8 cellular contexts compared by ENCODE assay signal in genomic region chr1:89633745-89634625, GRCh38. TPM values are rescaled to one million over a fixed set of nuclear protein-coding genes. Genes with fewer than 3 reads are reported as not detected.
DNase-seq lines count a peak whose midpoint lies in the region; ATAC-seq, FAIRE-seq and TF ChIP-seq lines count a peak whose summit lies in the region.

No MANE protein-coding gene starts in this region.

- intact Hi-C loops in left ventricle myocardium inferior (cut with micrococcal nuclease) = loop anchor here (5.0 to 10.0 kb wide), 2 partner anchors 81 to 128 kb away; no protein-coding TSS in a partner anchor

- no peaks in the 10 kb centered on the region for H3K27me3 Mint-ChIP-seq in activated naive CD4-positive, alpha-beta T cell treated with anti-CD3 and anti-CD28 coated beads, Interleukin-2, amount 50 U/mL, for 24 hours

- H3K4me1 Mint-ChIP-seq in activated naive CD4-positive, alpha-beta T cell treated with anti-CD3 and anti-CD28 coated beads, Interleukin-2, amount 50 U/mL, for 24 hours = peaks cover 66% of the 10 kb centered on the region

- H3K27ac Mint-ChIP-seq in activated naive CD4-positive, alpha-beta T cell treated with anti-CD3 and anti-CD28 coated beads, Interleukin-2, amount 50 U/mL, for 24 hours = peak overlapping the region; percentile 96

- ATAC-seq in A549 (peak; percentile 12 to 44; a peak in 5 of 6 replicates), HG03439 (IDR thresholded peaks at IDR 0.05; ENCODE audit: unreplicated experiment) (no peak)

- FAIRE-seq in A549 (lab: Jason Lieb, UNC) (no peak), GM18507 (lab: Jason Lieb, UNC) (peak; percentile 50)

- peak overlapping the region; percentile 76 for H3K4me3 ChIP-seq in A549
- H3K4me3 ChIP-seq in left ventricle myocardium inferior = peak overlapping the region; percentile 94

- no peaks in the 10 kb centered on the region for H3K36me3 ChIP-seq in left ventricle myocardium inferior

- TF ChIP-seq EP300 in A549 (IDR thresholded peaks at IDR 0.05) = no peak

- POLR2A ChIA-PET in A549 (lab: Yijun Ruan, JAX) = no interaction called here

- H3K9me3 ChIP-seq in A549 (no peaks in the 10 kb centered on the region), left ventricle myocardium inferior (replicated peaks) (no peaks in the 10 kb centered on the region)

- peaks cover 43% of the 10 kb centered on the region for H3K4me1 ChIP-seq in A549
- peaks cover 90% of the 10 kb centered on the region for H3K4me1 ChIP-seq in left ventricle myocardium inferior

- 10% methylated on average over 33 of the region's 33 CpGs for WGBS in A549 (ENCODE audit: missing lambda C conversion rate)

- no peak for TF ChIP-seq RAD21 in A549 (conservative IDR thresholded peaks at IDR 0.05 in 1 of 2, IDR thresholded peaks at IDR 0.05 in 1 of 2)

- no peaks in the 10 kb centered on the region for H3K9me3 Mint-ChIP-seq in activated naive CD4-positive, alpha-beta T cell treated with anti-CD3 and anti-CD28 coated beads, Interleukin-2, amount 50 U/mL, for 24 hours

- DNase-seq in A549 (ENCODE audit: low read depth in 1 of 2, low spot score in 1 of 2) = peak in 1 of 2 experiments; percentile 29
- no peak for DNase-seq in GM18507 (ENCODE audit: extremely low spot score, insufficient read length, low read depth)
- peak; percentile 4 for DNase-seq in NCI-H1092 (lab: John Stamatoyannopoulos, UW)
- no peak for DNase-seq in left ventricle myocardium inferior
- DNase-seq in retina = peak; percentile 21
- no peak for DNase-seq in epidermal melanocyte (ENCODE audit: insufficient read length, low spot score)

- H3K27ac ChIP-seq in A549 (peak overlapping the region; percentile 81 to 95), left ventricle myocardium inferior (replicated peaks) (peak overlapping the region; percentile 98)

- CTCF ChIA-PET in A549 (lab: Yijun Ruan, JAX) = interaction anchor here (0.5 to 7.5 kb wide), 7 partner anchors 11 to 860 kb away, joined by 3 to 64 read pairs (median 4); no protein-coding TSS in a partner anchor

- TF ChIP-seq POLR2A in A549 (IDR thresholded peaks at IDR 0.05; ENCODE audit: low read length) = no peak

- H3K4me2 ChIP-seq in A549 = peak overlapping the region; percentile 81

- no peak for TF ChIP-seq CTCF in A549 (IDR thresholded peaks at IDR 0.05)
- no peak for TF ChIP-seq CTCF in left ventricle myocardium inferior (IDR thresholded peaks at IDR 0.05; ENCODE audit: borderline replicate concordance)

- H3K36me3 Mint-ChIP-seq in activated naive CD4-positive, alpha-beta T cell treated with anti-CD3 and anti-CD28 coated beads, Interleukin-2, amount 50 U/mL, for 24 hours = peaks cover 26% of the 10 kb centered on the region

- no peaks in the 10 kb centered on the region for H3K27me3 ChIP-seq in left ventricle myocardium inferior (ENCODE audit: low read depth)

- peak overlapping the region; percentile 95 for H3K4me3 Mint-ChIP-seq in activated naive CD4-positive, alpha-beta T cell treated with anti-CD3 and anti-CD28 coated beads, Interleukin-2, amount 50 U/mL, for 24 hours

TF ChIP-seq in A549, 52 proteins besides CTCF, POLR2A, EP300 and RAD21:
- TF ChIP-seq MAFK (IDR thresholded peaks at IDR 0.05; ENCODE audit: partially characterized antibody) = no peak
- no peak for TF ChIP-seq RNF2 (IDR thresholded peaks at IDR 0.05; ENCODE audit: borderline replicate concordance, low read depth)
- TF ChIP-seq ZFP36 (IDR thresholded peaks at IDR 0.05; ENCODE audit: borderline replicate concordance, partially characterized antibody) = no peak
- no peak for TF ChIP-seq SMC3 (IDR thresholded peaks at IDR 0.05)
- no peak for TF ChIP-seq RCOR1 (IDR thresholded peaks at IDR 0.05; ENCODE audit: low read depth, low read length)
- no peak for TF ChIP-seq ZNF302 (CRISPR knock-in tag; IDR thresholded peaks at IDR 0.05)
- TF ChIP-seq USF2 (IDR thresholded peaks at IDR 0.05) = no peak
- TF ChIP-seq CBX8 (IDR thresholded peaks at IDR 0.05) = no peak
- no peak for TF ChIP-seq SREBF2 (IDR thresholded peaks at IDR 0.05)

RNA-seq across cellular contexts. Expression of gene LRRC8C, which starts 1.1 kb away (rescaled TPM):
- polyA plus RNA-seq in A549 (2011; rRNA removed) (14.7 and 15.9 TPM in 2 replicates), A549 (2017; fragmentation: RNase III; extraction: RNeasy Plus Mini Kit Qiagen cat#74134 plus additional on column Dnase treatment) (5.6 to 6.6 TPM (median 6.3 TPM) in 3 replicates)
- polyA plus RNA-seq in A549 (2012; cell fraction: cytosol; rRNA removed) = 4.0 and 4.8 TPM in 2 replicates
- 2.8 and 3.6 TPM in 2 replicates for polyA plus RNA-seq in A549 (2012; cell fraction: nucleus; rRNA removed)
- 10.0 and 10.4 TPM in 2 replicates for polyA minus RNA-seq in A549 (2011; rRNA and poly(A)+ RNA removed)
- total RNA-seq in left ventricle myocardium inferior = 6.2 TPM

Comparison
In these comparisons a context has a peak if more than half of its experiments do, and no peak if none do; other contexts are left out.
1. DNase-seq: peak in NCI-H1092 (single experiment) and retina (single experiment); none in GM18507 (single experiment), left ventricle myocardium inferior (single experiment) and epidermal melanocyte (single experiment).